ENCODE assay signal across 8 cellular contexts in the genomic region with DNA sequence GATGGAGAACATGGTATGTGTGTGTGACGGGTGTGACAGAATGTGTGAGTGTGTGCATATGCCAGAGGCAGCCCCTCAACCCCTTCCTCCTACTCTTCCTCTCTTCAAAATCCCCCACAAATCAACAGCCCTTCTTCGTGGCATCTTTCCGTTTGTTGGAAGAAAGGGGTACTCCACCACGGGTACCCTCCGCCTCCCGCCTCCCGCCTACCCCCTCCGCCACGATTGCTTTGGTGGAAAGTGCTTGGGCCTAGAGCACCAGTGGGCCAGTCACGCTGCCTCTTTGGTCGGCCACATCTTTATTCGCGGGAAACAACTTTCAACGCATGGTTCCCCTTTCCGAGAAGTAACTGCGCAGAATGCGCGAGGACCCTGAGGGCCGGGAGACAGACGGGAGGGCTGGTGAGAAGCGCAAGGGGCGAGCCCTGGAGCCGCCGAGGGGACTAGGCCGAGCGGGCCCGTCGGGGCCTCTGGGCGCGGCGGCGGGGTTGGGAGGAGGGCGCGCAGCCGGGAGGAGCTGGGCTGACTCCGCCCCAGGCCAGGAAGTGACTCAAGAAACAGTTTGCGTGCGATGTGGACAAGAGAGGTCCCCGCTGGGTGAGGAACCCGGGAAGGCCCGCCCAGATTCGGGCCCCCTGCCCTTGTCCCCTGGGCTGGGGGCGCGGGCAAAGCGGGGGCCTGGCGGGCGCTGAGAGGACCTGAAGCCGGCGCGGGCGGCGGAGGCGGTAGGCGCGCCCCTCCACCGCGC. TPM values are rescaled to one million over a fixed set of nuclear protein-coding genes. Genes with fewer than 3 reads are reported as not detected.
DNase-seq lines count a peak whose midpoint lies in the region; ATAC-seq and TF ChIP-seq lines count a peak whose summit lies in the region.

A gene (minus strand): TSS at position 274 of the 748 bp plus-strand sequence. CDS start 614 bp downstream, outside the sequence.
A gene (plus strand): TSS at position 560 of the 748 bp plus-strand sequence. CDS start 777 bp downstream, outside the sequence.

- peaks cover 3% of the 10 kb centered on the region for H3K9me3 Mint-ChIP-seq in chondrocyte (ENCODE audit: low read depth)

- H3K27ac Mint-ChIP-seq in chondrocyte (ENCODE audit: unreplicated experiment) = peak within 1 kb of the TSS; percentile 98

- DNase-seq in AG09309 (ENCODE audit: low read depth) = peak; percentile 78
- peak; percentile 88 for DNase-seq in NCI-H2171 treated with DMSO at 0.1 percent for 48 hours (lab: John Stamatoyannopoulos, UW)
- DNase-seq in activated CD4-positive, alpha-beta T cell treated with anti-CD3 and anti-CD28 coated beads for 1 hour = peak; percentile 81
- DNase-seq in chondrocyte (ENCODE audit: low spot score) = peak; percentile 97
- peak; percentile 92 to 93 for DNase-seq in left colon
- peak; percentile 69 to 83 (median 76) for DNase-seq in stimulated activated CD4-positive, alpha-beta T cell treated with anti-CD3 and anti-CD28 coated beads, Interleukin-1b, Interleukin-23, amount 100 ng/mL, for 24 hours (ENCODE audit: low read depth in 4 of 4, low spot score in 1 of 4)

- H3K4me3 Mint-ChIP-seq in chondrocyte (ENCODE audit: unreplicated experiment) = peak within 1 kb of the TSS; percentile 88

- peak within 1 kb of the TSS; percentile 65 for H3K4me3 ChIP-seq in AG09309 (ENCODE audit: control insufficient read depth, low read depth, low read length)

- intact Hi-C loops in left colon (cut with DNase I, micrococcal nuclease) = loop anchor here (2.0 to 10.0 kb wide), 4 partner anchors 62 to 97 kb away; a partner anchor contains a TSS

- peak; percentile 83 for ATAC-seq in GM18870 (IDR thresholded peaks at IDR 0.05; ENCODE audit: unreplicated experiment)
- peak; percentile 81 for ATAC-seq in HG03103 (IDR thresholded peaks at IDR 0.05; ENCODE audit: low read depth, unreplicated experiment)
- ATAC-seq in left colon = peak; percentile 68

- no peak for TF ChIP-seq CTCF in AG09309 (IDR thresholded peaks at IDR 0.05; ENCODE audit: control insufficient read depth, insufficient read depth, low read depth, low read length, missing control alignments)
- TF ChIP-seq CTCF in chondrocyte (IDR thresholded peaks at IDR 0.05) = no peak

- H3K36me3 Mint-ChIP-seq in chondrocyte (ENCODE audit: low read depth) = peaks cover 17% of the 10 kb centered on the region

- peaks cover 54% of the 10 kb centered on the region for H3K4me1 Mint-ChIP-seq in chondrocyte (ENCODE audit: low read depth)

- no peaks in the 10 kb centered on the region for H3K27me3 Mint-ChIP-seq in chondrocyte (ENCODE audit: low read depth)

RNA-seq across cellular contexts. Expression of the first gene that starts in this region (rescaled TPM):
- total RNA-seq in chondrocyte (5.2 to 6.1 TPM (median 5.5 TPM) in 3 replicates), left colon (1 to 10 TPM; 2.0 to 2.5 TPM)

RNA-seq across cellular contexts. Expression of the second gene that starts in this region (rescaled TPM):
- total RNA-seq in chondrocyte (44.4 to 53.8 TPM (median 53.7 TPM) in 3 replicates), left colon (10 to 100 TPM; 70.8 to 97.3 TPM)

Comparison
In these comparisons a context has a peak if more than half of its experiments do, and no peak if none do; other contexts are left out.
1. Peak in every context shown above with its lines: DNase-seq, ATAC-seq and H3K4me3 ChIP-seq.